In the genomic region with DNA sequence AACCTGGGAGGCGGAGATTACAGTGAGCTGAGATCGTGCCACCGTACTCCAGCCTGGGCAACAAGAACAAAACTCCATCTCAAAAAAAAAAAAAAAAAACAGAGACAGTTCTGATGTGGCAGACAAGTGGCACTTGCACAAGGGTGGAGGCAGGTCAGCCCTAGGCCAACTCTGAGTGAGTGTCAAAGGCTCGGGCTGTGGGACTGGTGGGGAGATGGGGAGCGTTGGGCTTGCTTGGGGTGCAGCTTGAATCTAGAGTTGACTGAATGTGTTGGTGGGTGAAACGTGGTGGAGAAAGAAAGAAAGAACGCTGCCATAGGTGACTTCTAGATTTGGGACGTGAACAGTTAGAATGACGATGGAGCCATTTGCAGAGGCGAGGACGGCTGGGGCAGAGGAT, we compare ENCODE assay signal across 29 cellular contexts.
"Had no signal": no experiment of that assay in that cellular context is flagged by ENCODE, and none has a peak within 500 bp of the region (broad histone marks: within the 10 kb centered on the region; RNA-seq: fewer than 3 reads in every experiment).

No MANE protein-coding gene starts in this region.

- H3K9me3 Mint-ChIP-seq: activated CD8-positive, alpha-beta T cell treated with anti-CD3 and anti-CD28 coated beads for 36 hours; activated T-cell treated with anti-CD3 and anti-CD28 coated beads, Interleukin-2, amount 50 U/mL, for 24 hours; central memory CD8-positive, alpha-beta T cell; T-helper 1 cell treated with Interleukin-12 subunit alpha and Interleukin-12 subunit beta and Interleukin-4 antibody, amounts not matched to agents 30 μg/mL and 1 μg/mL, for 36 hours had no signal

- H3K27ac ChIP-seq: brain microvascular endothelial cell, WERI-Rb-1 had no signal

- H3K4me3 Mint-ChIP-seq: activated B cell treated with CpG ODN at 0.5 μM for 24 hours; activated CD8-positive, alpha-beta T cell treated with anti-CD3 and anti-CD28 coated beads for 36 hours; activated naive CD8-positive, alpha-beta T cell; activated T-cell treated with anti-CD3 and anti-CD28 coated beads, Interleukin-2, amount 50 U/mL, for 24 hours; activated T-helper 17 cell treated with anti-CD3 and anti-CD28 coated beads, Interleukin-2, amount 50 U/mL, for 72 hours; central memory CD8-positive, alpha-beta T cell; T-cell; T-helper 1 cell treated with Interleukin-12 subunit alpha and Interleukin-12 subunit beta and Interleukin-4 antibody, amounts not matched to agents 30 μg/mL and 1 μg/mL, for 36 hours had no signal

- H3K27ac Mint-ChIP-seq: activated B cell treated with CpG ODN at 0.5 μM for 24 hours; activated CD8-positive, alpha-beta T cell treated with anti-CD3 and anti-CD28 coated beads for 36 hours; activated naive CD8-positive, alpha-beta T cell; activated T-cell treated with anti-CD3 and anti-CD28 coated beads, Interleukin-2, amount 50 U/mL, for 24 hours; activated T-helper 17 cell treated with anti-CD3 and anti-CD28 coated beads, Interleukin-2, amount 50 U/mL, for 72 hours; T-cell; T-helper 1 cell treated with Interleukin-12 subunit alpha and Interleukin-12 subunit beta and Interleukin-4 antibody, amounts not matched to agents 30 μg/mL and 1 μg/mL, for 36 hours had no signal

- H3K27me3 ChIP-seq: brain microvascular endothelial cell had no signal

- H3K4me1 Mint-ChIP-seq: activated B cell treated with CpG ODN at 0.5 μM for 24 hours; activated T-helper 17 cell treated with anti-CD3 and anti-CD28 coated beads, Interleukin-2, amount 50 U/mL, for 72 hours; central memory CD8-positive, alpha-beta T cell; T-cell had no signal

- ATAC-seq: activated CD4-positive, CD25-positive, alpha-beta regulatory T cell treated with anti-CD3 and anti-CD28 coated beads, Interleukin-2, amount 50 U/mL, for 24 hours; activated CD8-positive, alpha-beta T cell treated with anti-CD3 and anti-CD28 coated beads for 36 hours; activated T-helper 17 cell treated with anti-CD3 and anti-CD28 coated beads, Interleukin-2, amount 50 U/mL, for 72 hours; esophagus mucosa; T-cell had no signal

- H3K36me3 Mint-ChIP-seq: activated naive CD8-positive, alpha-beta T cell; T-cell had no signal

- DNase-seq: activated B cell treated with CpG ODN at 0.5 μM for 24 hours; activated CD4-positive, alpha-beta T cell treated with anti-CD3 and anti-CD28 coated beads for 48 hours; activated CD4-positive, alpha-beta T cell treated with anti-CD3 and anti-CD28 coated beads, Interleukin-2, amount 50 U/mL, for 1 hour; activated CD4-positive, alpha-beta T cell treated with anti-CD3 and anti-CD28 coated beads, Interleukin-2, amount 50 U/mL, for 48 hours; activated CD8-positive, alpha-beta memory T cell treated with anti-CD3 and anti-CD28 coated beads, Interleukin-2, amount 50 U/mL, for 48 hours; activated CD8-positive, alpha-beta T cell treated with anti-CD3 and anti-CD28 coated beads for 36 hours; activated effector memory CD4-positive, alpha-beta T cell treated with Interleukin-2 at 50 U/mL for 16 hours; activated gamma-delta T cell treated with Interleukin-2 at 50 U/mL for 16 hours; activated naive CD4-positive, alpha-beta T cell treated with anti-CD3 and anti-CD28 coated beads, Interleukin-2, amount 50 U/mL, for 16 hours; activated naive CD4-positive, alpha-beta T cell treated with Interleukin-2 at 50 U/mL for 16 hours; activated T-cell treated with anti-CD3 and anti-CD28 coated beads for 4 hours; activated T-cell treated with anti-CD3 and anti-CD28 coated beads, Interleukin-2, amount 50 U/mL, for 24 hours; amniotic stem cell; anterior cingulate cortex; brain microvascular endothelial cell; cortex of kidney; dermis blood vessel endothelial cell; effector CD8-positive, alpha-beta T cell; foreskin fibroblast; SW 1271; T-cell; T-helper 9 cell; WERI-Rb-1 had no signal

- H3K36me3 ChIP-seq: brain microvascular endothelial cell, WERI-Rb-1 had no signal
